ENCODE assay signal across 8 cellular contexts in genomic region chr16:19522369-19523159, GRCh38. TPM values are rescaled to one million over a fixed set of nuclear protein-coding genes. Genes with fewer than 3 reads are reported as not detected.
DNase-seq lines count a peak whose midpoint lies in the region; ATAC-seq and TF ChIP-seq lines count a peak whose summit lies in the region.

No MANE protein-coding gene starts in this region.

- H4K20me1 ChIP-seq in OCI-LY3 (ENCODE audit: insufficient read depth, low read length), result no peaks in the 10 kb centered on the region

- WGBS in sigmoid colon, 2 donors, result 42 to 60% methylated on average over 8 of the region's 8 CpGs

- H3K9ac ChIP-seq in OCI-LY3 (ENCODE audit: low read length), result peak overlapping the region; percentile 80

- H3K4me3 ChIP-seq in GM12865 (ENCODE audit: low read depth, low read length), result peak overlapping the region; percentile 89
- H3K4me3 ChIP-seq in OCI-LY3 (ENCODE audit: low read length), result peak overlapping the region; percentile 90
- peak overlapping the region; percentile 83 to 87 (median 86) for H3K4me3 ChIP-seq in sigmoid colon

- peak overlapping the region; percentile 82 for H2AFZ ChIP-seq in OCI-LY3 (ENCODE audit: low read depth, low read length)

- H3K4me1 ChIP-seq in OCI-LY3 (ENCODE audit: low read length) (peaks cover 31% of the 10 kb centered on the region), sigmoid colon (peaks cover 0 to 57% (median 38%) of the 10 kb centered on the region in 4 donors)

- TF ChIP-seq CTCF in GM12865 (IDR thresholded peaks at IDR 0.05; ENCODE audit: insufficient read depth, low read depth, low read length, missing control alignments) (no peak), OCI-LY3 (IDR thresholded peaks at IDR 0.05; ENCODE audit: low read depth, low read length) (no peak), sigmoid colon (IDR thresholded peaks at IDR 0.05) (no peak)

- DNase-seq in GM12865 (ENCODE audit: low read depth) (peak; percentile 2), epithelial cell of prostate (ENCODE audit: low read depth, low spot score) (no peak), sigmoid colon (no peak), HuH-7 (ENCODE audit: low spot score) (no peak), SKM-1 treated with dmso at 0.1 percent for 144 hours (lab: John Stamatoyannopoulos, UW; ENCODE audit: unreplicated experiment) (no peak)
- DNase-seq in activated effector memory CD4-positive, alpha-beta T cell treated with anti-CD3 and anti-CD28 coated beads, Interleukin-2, amount 50 U/mL, for 16 hours, result no peak

- H3K27ac ChIP-seq in OCI-LY3 (ENCODE audit: low read length), result peak overlapping the region; percentile 74
- H3K27ac ChIP-seq in epithelial cell of prostate, result peak overlapping the region; percentile 79
- H3K27ac ChIP-seq in sigmoid colon, result peak overlapping the region; percentile 93 to 98 (median 96)

- no peak for TF ChIP-seq EP300 in sigmoid colon (IDR thresholded peaks at IDR 0.05)

- H3K4me2 ChIP-seq in OCI-LY3 (ENCODE audit: low read length), result peak overlapping the region; percentile 91

- H3K9me3 ChIP-seq in OCI-LY3 (ENCODE audit: insufficient read depth, low read length) (no peaks in the 10 kb centered on the region), sigmoid colon (no peaks in the 10 kb centered on the region)

- H3K36me3 ChIP-seq in OCI-LY3 (replicated peaks; ENCODE audit: low read depth, low read length) (peaks cover 7% of the 10 kb centered on the region), sigmoid colon (no peaks in the 10 kb centered on the region)

- H3K79me2 ChIP-seq in OCI-LY3 (ENCODE audit: low read length), result peaks cover 66% of the 10 kb centered on the region

- H3K27me3 ChIP-seq in OCI-LY3 (ENCODE audit: low read depth, low read length), result no peaks in the 10 kb centered on the region
- no peaks in the 10 kb centered on the region for H3K27me3 ChIP-seq in sigmoid colon

- no peak for ATAC-seq in HG03565 (IDR thresholded peaks at IDR 0.05; ENCODE audit: unreplicated experiment)

- intact Hi-C loops in sigmoid colon (cut with DNase I), result loop anchor here (2.0 to 10.0 kb wide), 5 partner anchors 32 to 720 kb away; partner anchors contain the start of genes ARL6IP1, COQ7, IQCK and KNOP1

- no peak for TF ChIP-seq POLR2A in sigmoid colon (IDR thresholded peaks at IDR 0.05)

RNA-seq across cellular contexts. Expression of gene GDE1, which starts 0.7 kb away (rescaled TPM):
- 100 to 1,000 TPM in 2 of 4 donors, 10 to 100 TPM in 2; 78.5 to 107 (median 103) TPM for total RNA-seq in sigmoid colon
- 10 to 100 TPM; 56.6 to 86.5 (median 78.1) TPM for polyA plus RNA-seq in sigmoid colon

RNA-seq across cellular contexts. Expression of gene CCP110, which starts 1.2 kb away (rescaled TPM):
- 10 to 100 TPM; 13.3 to 20.7 (median 19.4) TPM for total RNA-seq in sigmoid colon
- polyA plus RNA-seq in sigmoid colon, result 1 to 10 TPM; 2.4 to 6.9 (median 3.5) TPM

RNA-seq across cellular contexts. Expression of gene VPS35L, which starts 32.9 kb away (rescaled TPM):
- total RNA-seq in sigmoid colon, result 10 to 100 TPM; 34.6 to 53.7 (median 47.8) TPM
- polyA plus RNA-seq in sigmoid colon, result 10 to 100 TPM; 21.6 to 41.8 (median 29.6) TPM
